In the genomic region with DNA sequence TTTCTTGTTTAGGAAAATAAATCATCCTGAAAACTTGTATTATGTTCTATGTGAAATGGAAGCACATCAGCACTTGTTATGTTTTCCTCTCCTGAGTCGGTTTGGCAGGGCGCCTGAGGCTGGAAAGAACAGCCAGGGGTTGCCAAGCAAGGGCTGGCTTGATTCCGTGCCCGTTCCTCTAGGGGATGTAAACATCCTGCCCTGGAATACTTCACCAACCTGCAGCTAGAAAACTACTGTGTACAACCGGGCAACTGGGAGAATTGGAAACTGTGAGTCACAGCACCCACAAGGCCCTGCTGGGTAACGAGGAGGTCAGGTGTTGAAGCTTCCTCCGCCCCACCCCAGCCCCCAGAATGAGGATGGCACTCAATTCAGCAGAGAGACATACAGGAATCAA, we compare ENCODE assay signal across 10 cellular contexts.
A peak's percentile ranks its signal among the peaks of the same experiment; 100 is the strongest.
DNase-seq lines count a peak whose midpoint lies in the region; TF ChIP-seq lines count a peak whose summit lies in the region.
"Had no signal": no experiment of that assay in that cellular context is flagged by ENCODE, and none has a peak within 500 bp of the region (broad histone marks: within the 10 kb centered on the region; RNA-seq: fewer than 3 reads in every experiment).

No MANE protein-coding gene starts in this region.

- H3K23ac ChIP-seq in trophoblast cell (ENCODE audit: low read length), result no peak overlapping the region

- no peak overlapping the region for H4K12ac ChIP-seq in trophoblast cell (ENCODE audit: low read depth, low read length)

- H2BK120ac ChIP-seq in trophoblast cell (ENCODE audit: insufficient read depth, low read length, poor library complexity), result no peak overlapping the region

- H2BK5ac ChIP-seq in trophoblast cell (ENCODE audit: low read depth, low read length, poor library complexity), result no peak overlapping the region

- no peak overlapping the region for H4K91ac ChIP-seq in trophoblast cell (ENCODE audit: low read depth, low read length)

- H3K9ac ChIP-seq in trophoblast cell (ENCODE audit: low read length), result no peak overlapping the region

- H3K27me3 ChIP-seq in thyroid gland (no peaks in the 10 kb centered on the region), trophoblast cell (ENCODE audit: insufficient read depth, low read length) (no peaks in the 10 kb centered on the region)

- H2BK12ac ChIP-seq in trophoblast cell (ENCODE audit: low read length), result no peak overlapping the region

- H3K18ac ChIP-seq in trophoblast cell (ENCODE audit: low read length), result no peak overlapping the region

- H3K9me3 ChIP-seq in thyroid gland (no peaks in the 10 kb centered on the region), trophoblast cell (ENCODE audit: insufficient read depth, low read depth, low read length) (no peaks in the 10 kb centered on the region)

- in situ Hi-C loops in astrocyte of the cerebellum (cut with HindIII; ENCODE audit: low sequenced_read_pairs), result no loop called here

- no peak overlapping the region for H3K14ac ChIP-seq in trophoblast cell (ENCODE audit: low read length)

- no peak overlapping the region for H3K4me2 ChIP-seq in trophoblast cell (ENCODE audit: low read length)

- H3K4me1 ChIP-seq in thyroid gland (peaks cover 6 to 18% of the 10 kb centered on the region in 2 donors), trophoblast cell (ENCODE audit: control insufficient read depth in 1 of 2, insufficient read depth in 2 of 2, low read length in 2 of 2) (no peaks in the 10 kb centered on the region)

- no peak overlapping the region for H2AK5ac ChIP-seq in trophoblast cell (ENCODE audit: low read length)

- intact Hi-C loops in thyroid gland (cut with DNase I), result no loop called here

- H3K36me3 ChIP-seq in thyroid gland (no peaks in the 10 kb centered on the region), trophoblast cell (ENCODE audit: control insufficient read depth in 1 of 2, insufficient read depth in 2 of 2, low read length in 2 of 2) (no peaks in the 10 kb centered on the region)

- no peak overlapping the region for H2AFZ ChIP-seq in trophoblast cell (ENCODE audit: insufficient read depth, low read length, poor library complexity)

- H3K79me2 ChIP-seq in trophoblast cell (ENCODE audit: control insufficient read depth, insufficient read depth, low read length, poor library complexity), result no peaks in the 10 kb centered on the region

- no peak for TF ChIP-seq POLR2A in thyroid gland (IDR thresholded peaks at IDR 0.05)

- H4K8ac ChIP-seq in trophoblast cell (ENCODE audit: low read depth, low read length), result no peak overlapping the region

- no peak for TF ChIP-seq CTCF in astrocyte of the cerebellum (IDR thresholded peaks at IDR 0.05; ENCODE audit: low read depth, low read length, missing control alignments)
- TF ChIP-seq CTCF in thyroid gland (IDR thresholded peaks at IDR 0.05), result no peak

- WGBS in thyroid gland, 2 donors, result 26 to 30% methylated on average over 7 of the region's 7 CpGs
- no CpG with 5 or more reads among the region's 7 CpGs for WGBS in trophoblast cell (ENCODE audit: extremely low coverage, insufficient coverage, insufficient read length)

- H3K79me1 ChIP-seq in trophoblast cell (ENCODE audit: low read length), result no peaks in the 10 kb centered on the region

- peak; percentile 46 for DNase-seq in NCI-H2171 treated with DMSO at 0.1 percent for 48 hours (lab: John Stamatoyannopoulos, UW)
- DNase-seq in NCI-H2171 (lab: John Stamatoyannopoulos, UW), result no peak
- DNase-seq in astrocyte of the cerebellum (ENCODE audit: low read depth), result peak; percentile 44
- DNase-seq in hypothalamus (lab: John Stamatoyannopoulos, UW), result peak in 28 of 51 donors; percentile 2 to 69 (median 22)
- DNase-seq in thyroid gland, result peak; percentile 93 to 97
- no peak for DNase-seq in OCI-M2 (lab: John Stamatoyannopoulos, UW; ENCODE audit: unreplicated experiment)
- no peak for DNase-seq in activated effector memory CD4-positive, alpha-beta T cell treated with anti-CD3 and anti-CD28 coated beads, Interleukin-2, amount 50 U/mL, for 16 hours
- no peak for DNase-seq in trophoblast cell
- DNase-seq: ACHN, activated gamma-delta T cell treated with Interleukin-2 at 50 U/mL for 16 hours had no signal

- no peak overlapping the region for H3K4ac ChIP-seq in trophoblast cell (ENCODE audit: low read depth, low read length)

- H3K27ac ChIP-seq in thyroid gland (peak overlapping the region in 2 of 3 donors; percentile 50), trophoblast cell (ENCODE audit: low read depth, low read length) (no peak overlapping the region)

- H3K4me3 ChIP-seq in astrocyte of the cerebellum (ENCODE audit: low read depth, low read length) (no peak overlapping the region), thyroid gland (replicated peaks in 1 of 3) (no peak overlapping the region), trophoblast cell (ENCODE audit: low read depth, low read length) (no peak overlapping the region)

Comparison
In these comparisons a context has a peak if more than half of its experiments do, and no peak if none do; other contexts are left out.
1. DNase-seq: peak in NCI-H2171 treated with DMSO at 0.1 percent for 48 hours (single experiment), astrocyte of the cerebellum (single experiment), hypothalamus (28 of 51) and thyroid gland (2 of 2); none in NCI-H2171 (single experiment), OCI-M2 (single experiment), activated effector memory CD4-positive, alpha-beta T cell treated with anti-CD3 and anti-CD28 coated beads, Interleukin-2, amount 50 U/mL, for 16 hours (single experiment) and trophoblast cell (0 of 2).